ENCODE assay signal across 5 cellular contexts in genomic region chr17:27749562-27750150, GRCh38. TPM values are rescaled to one million over a fixed set of nuclear protein-coding genes. Genes with fewer than 3 reads are reported as not detected.
"Had no signal": no experiment of that assay in that cellular context is flagged by ENCODE, and none has a peak within 500 bp of the region (broad histone marks: within the 10 kb centered on the region; RNA-seq: fewer than 3 reads in every experiment).

No MANE protein-coding gene starts in this region.

RNA-seq across cellular contexts. Expression of gene NOS2, which starts 50.7 kb away (rescaled TPM):
- total RNA-seq: osteoblast, pulmonary artery endothelial cell, smooth muscle cell, vagina had no signal
- polyA plus RNA-seq: naive thymus-derived CD4-positive, alpha-beta T cell had no signal
